ENCODE assay signal across 9 cellular contexts in genomic region chr20:63653974-63654680, GRCh38. TPM values are rescaled to one million over a fixed set of nuclear protein-coding genes. Genes with fewer than 3 reads are reported as not detected.
DNase-seq lines count a peak whose midpoint lies in the region; ATAC-seq, FAIRE-seq and TF ChIP-seq lines count a peak whose summit lies in the region.
"Had no signal": no experiment of that assay in that cellular context is flagged by ENCODE, and none has a peak within 500 bp of the region (broad histone marks: within the 10 kb centered on the region; RNA-seq: fewer than 3 reads in every experiment).

No MANE protein-coding gene starts in this region.

- H3K27ac ChIP-seq in HepG2 (ENCODE audit: extremely low read length, insufficient read depth, low read length) (no peak overlapping the region), right lobe of liver (no peak overlapping the region), caudate nucleus (ENCODE audit: low read depth, low read length) (peak overlapping the region; percentile 70)
- H3K27ac ChIP-seq in naive thymus-derived CD4-positive, alpha-beta T cell (ENCODE audit: low read depth, low read length), result peak overlapping the region; percentile 60

- H3K9ac ChIP-seq in HepG2 (ENCODE audit: insufficient read depth, low read depth, low read length), result no peak overlapping the region

- H3K4me1 Mint-ChIP-seq in naive thymus-derived CD4-positive, alpha-beta T cell, result peaks cover 22 to 51% (median 34%) of the 10 kb centered on the region in 7 donors

- H3K79me2 ChIP-seq in HepG2 (ENCODE audit: insufficient read depth, low read length), result peaks cover 13% of the 10 kb centered on the region

- H3K27ac Mint-ChIP-seq in naive thymus-derived CD4-positive, alpha-beta T cell, result peak overlapping the region; percentile 40 to 84 (median 78)

- no peak for TF ChIP-seq CTCF in HepG2 (CRISPR knock-in tag; IDR thresholded peaks at IDR 0.05)
- TF ChIP-seq CTCF in right lobe of liver (IDR thresholded peaks at IDR 0.05), result no peak

- 59% methylated on average over 12 of the region's 15 CpGs for WGBS in HepG2 (ENCODE audit: low lambda C conversion rate)
- WGBS in right lobe of liver (ENCODE audit: insufficient coverage, low coverage, low lambda C conversion rate, missing lambda C conversion rate), result 24% methylated on average over 3 of the region's 15 CpGs

- H3K4me3 Mint-ChIP-seq in naive thymus-derived CD4-positive, alpha-beta T cell, result peak overlapping the region; percentile 71 to 90 (median 82)

- POLR2A ChIA-PET in HepG2 (lab: Yijun Ruan, JAX), result interaction anchor here (1.2 to 4.3 kb wide), 4 partner anchors 12 to 87 kb away, joined by 5 to 58 read pairs (median 12); partner anchors contain the start of gene GMEB2
- POLR2A ChIA-PET in naive thymus-derived CD4-positive, alpha-beta T cell (lab: Charles Lee), result interaction anchor here (0.8 to 4.5 kb wide), 10 partner anchors 10 to 133 kb away, joined by 3 to 53 read pairs (median 4); partner anchors contain the start of genes ARFRP1, GMEB2 and ZGPAT

- no peak for TF ChIP-seq RAD21 in HepG2 (CRISPR knock-in tag; IDR thresholded peaks at IDR 0.05)

- peaks cover 0 to 2% (median 0%) of the 10 kb centered on the region in 5 donors for H3K36me3 Mint-ChIP-seq in naive thymus-derived CD4-positive, alpha-beta T cell

- H3K27me3 ChIP-seq in HepG2 (ENCODE audit: control insufficient read depth in 1 of 2, insufficient read depth in 2 of 2, low read length in 2 of 2) (no peaks in the 10 kb centered on the region; a peak in 1 of 5 replicates), right lobe of liver (peaks cover 0 to 14% of the 10 kb centered on the region in 2 donors)
- H3K27me3 ChIP-seq in naive thymus-derived CD4-positive, alpha-beta T cell (ENCODE audit: control insufficient read depth in 2 of 2, insufficient read depth in 2 of 2, low read length in 2 of 2), result no peaks in the 10 kb centered on the region

- TF ChIP-seq POLR2A in HepG2 (IDR thresholded peaks at IDR 0.05; ENCODE audit: insufficient read depth in 1 of 2, low read depth in 2 of 2, low read length in 2 of 2) (no peak), right lobe of liver (IDR thresholded peaks at IDR 0.05) (no peak)

- no peak for ATAC-seq in HepG2
- no peak for ATAC-seq in right lobe of liver
- ATAC-seq in naive thymus-derived CD4-positive, alpha-beta T cell, result no peak
- ATAC-seq in GM19455 (IDR thresholded peaks at IDR 0.05; ENCODE audit: unreplicated experiment), result no peak
- no peak for ATAC-seq in GM18907 (IDR thresholded peaks at IDR 0.05; ENCODE audit: unreplicated experiment)

- H3K9me3 ChIP-seq in HepG2 (ENCODE audit: low read length) (no peaks in the 10 kb centered on the region), right lobe of liver (no peaks in the 10 kb centered on the region)
- no peaks in the 10 kb centered on the region for H3K9me3 ChIP-seq in naive thymus-derived CD4-positive, alpha-beta T cell (ENCODE audit: control insufficient read depth in 2 of 3, low read length in 3 of 3)

- peaks cover 0 to 13% (median 0%) of the 10 kb centered on the region in 5 donors for H3K27me3 Mint-ChIP-seq in naive thymus-derived CD4-positive, alpha-beta T cell

- peaks cover 3% of the 10 kb centered on the region; the same call in 1 of the 2 replicates for H4K20me1 ChIP-seq in HepG2 (ENCODE audit: insufficient read depth, low read length)

- no peak for FAIRE-seq in HepG2 (lab: Jason Lieb, UNC)

- H3K36me3 ChIP-seq in HepG2 (replicated peaks in 1 of 2; ENCODE audit: control insufficient read depth in 1 of 2, insufficient read depth in 2 of 2, low read length in 2 of 2) (no peaks in the 10 kb centered on the region), right lobe of liver (no peaks in the 10 kb centered on the region)
- peaks cover 0 to 10% (median 0%) of the 10 kb centered on the region in 3 experiments for H3K36me3 ChIP-seq in naive thymus-derived CD4-positive, alpha-beta T cell (ENCODE audit: control insufficient read depth in 2 of 3, insufficient read depth in 3 of 3, low read length in 3 of 3)

- no peak overlapping the region for H2AFZ ChIP-seq in HepG2 (ENCODE audit: low read length)

- in situ Hi-C loops in HepG2 (cut with HindIII; ENCODE audit: extremely low pct_ligation_motif_present, low pct_unique_long_range_greater_than_20kb), result no loop called here

- H3K4me2 ChIP-seq in HepG2 (ENCODE audit: low read depth, low read length), result peak overlapping the region; percentile 72

- H3K9me3 Mint-ChIP-seq in naive thymus-derived CD4-positive, alpha-beta T cell, result peaks cover 0 to 4% (median 0%) of the 10 kb centered on the region in 11 donors

- CTCF ChIA-PET in HepG2 (lab: Yijun Ruan, JAX; ENCODE audit: low intra/inter-chr PET ratio, low total read pairs), result no interaction called here
- CTCF ChIA-PET in naive thymus-derived CD4-positive, alpha-beta T cell (lab: Charles Lee), result no interaction called here

- H3K4me3 ChIP-seq in HepG2 (replicated peaks in 1 of 3; ENCODE audit: insufficient read depth in 1 of 3, low read depth in 2 of 3, low read length in 3 of 3), result peak overlapping the region in 1 of 3 experiments; percentile 73; a peak in 2 of 6 replicates
- no peak overlapping the region for H3K4me3 ChIP-seq in right lobe of liver
- peak overlapping the region; percentile 70 for H3K4me3 ChIP-seq in naive thymus-derived CD4-positive, alpha-beta T cell (ENCODE audit: low read length)

- BruUV-seq in HepG2 (replicated peaks; lab: Mats Ljungman, UMichigan), result no TSS peak

- DNase-seq in HepG2 (ENCODE audit: low spot score) (no peak), right lobe of liver (no peak), caudate nucleus (lab: John Stamatoyannopoulos, UW) (no peak), DMS153 treated with DMSO at 0.1 percent for 48 hours (lab: John Stamatoyannopoulos, UW; ENCODE audit: unreplicated experiment) (no peak), germinal center (ENCODE audit: low spot score) (no peak)
- no peak for DNase-seq in naive thymus-derived CD4-positive, alpha-beta T cell
- DNase-seq: foreskin melanocyte had no signal

- no peak for TF ChIP-seq EP300 in HepG2 (IDR thresholded peaks at IDR 0.05; ENCODE audit: low read depth in 2 of 2, low read length in 2 of 2)
- TF ChIP-seq EP300 in HepG2 (CRISPR knock-in tag; IDR thresholded peaks at IDR 0.05; ENCODE audit: borderline replicate concordance), result no peak

- intact Hi-C loops in HepG2 (cut with micrococcal nuclease; ENCODE audit: unreplicated experiment), result loop anchor here (10.0 kb wide), 1 partner anchor 119 kb away; the partner anchor contains the start of gene PTK6
- intact Hi-C loops in right lobe of liver (cut with DNase I), result no loop called here
- intact Hi-C loops in naive thymus-derived CD4-positive, alpha-beta T cell (cut with micrococcal nuclease), result loop anchor here in 1 of 2 donors (1.0 to 10.0 kb wide), 6 partner anchors 12 to 1269 kb away; partner anchors contain the start of genes GMEB2 and RPS21

- H3K4me1 ChIP-seq in HepG2 (ENCODE audit: insufficient read depth, low read length) (peaks cover 38% of the 10 kb centered on the region), right lobe of liver (peaks cover 0 to 18% (median 9%) of the 10 kb centered on the region in 4 donors)
- peaks cover 18 to 24% of the 10 kb centered on the region in 2 donors for H3K4me1 ChIP-seq in naive thymus-derived CD4-positive, alpha-beta T cell (ENCODE audit: control insufficient read depth in 2 of 2, insufficient read depth in 2 of 2, low read length in 2 of 2)

RNA-seq across cellular contexts. Expression of gene STMN3, which starts 0.9 kb away (rescaled TPM):
- total RNA-seq in HepG2 (2016; rRNA removed; fragmentation: Illumina TruSeq; extraction: Trizol) (28.1 and 48.3 TPM in 2 replicates), right lobe of liver (1 to 10 TPM in 1 of 6 experiments, under 1 TPM in 5; 0.43 to 1.6 (median 0.77) TPM)
- 9.7 and 10.6 TPM in 2 replicates for total RNA-seq in HepG2 (2016; cell fraction: cytosol; rRNA removed; fragmentation: Illumina TruSeq; extraction: Trizol; ENCODE audit: low read depth)
- total RNA-seq in HepG2 (2016; cell fraction: insoluble cytoplasmic fraction; rRNA removed; fragmentation: Illumina TruSeq; extraction: Trizol), result 26.7 and 50.6 TPM in 2 replicates
- 20.0 and 20.9 TPM in 2 replicates for total RNA-seq in HepG2 (2016; cell fraction: membrane; rRNA removed; fragmentation: Illumina TruSeq; extraction: Trizol)
- total RNA-seq in HepG2 (2016; cell fraction: nucleus; rRNA removed; fragmentation: Illumina TruSeq; extraction: Trizol), result 36.8 and 43.1 TPM in 2 replicates
- 21.0 and 28.5 TPM in 2 replicates for polyA plus RNA-seq in HepG2 (2011; rRNA removed)
- 22.7 and 33.5 TPM in 2 replicates for polyA plus RNA-seq in HepG2 (2011; cell fraction: cytosol; rRNA removed)
- 98.2 and 123 TPM in 2 replicates for polyA plus RNA-seq in HepG2 (2011; cell fraction: nucleus; rRNA removed)
- 13.1 and 18.3 TPM in 2 replicates for polyA plus RNA-seq in HepG2 (2012)
- polyA plus RNA-seq in HepG2 (2016; cell fraction: cytosol; fragmentation: Illumina TruSeq; extraction: Trizol; ENCODE audit: low read depth), result 10.7 and 12.2 TPM in 2 replicates
- polyA plus RNA-seq in HepG2 (2016; cell fraction: insoluble cytoplasmic fraction; fragmentation: Illumina TruSeq; extraction: Trizol; ENCODE audit: low read depth), result 28.3 and 29.5 TPM in 2 replicates
- 16.2 and 16.7 TPM in 2 replicates for polyA plus RNA-seq in HepG2 (2016; cell fraction: membrane; fragmentation: Illumina TruSeq; extraction: Trizol; ENCODE audit: low read depth)
- polyA plus RNA-seq in HepG2 (2016; cell fraction: nucleus; fragmentation: Illumina TruSeq; extraction: Trizol; ENCODE audit: insufficient read depth, low read depth), result 84.0 and 90.0 TPM in 2 replicates
- polyA minus RNA-seq in HepG2 (2011; rRNA and poly(A)+ RNA removed; ENCODE audit: low replicate concordance), result 1.7 and 23.2 TPM in 2 replicates
- 8.5 and 11.0 TPM in 2 replicates for polyA minus RNA-seq in HepG2 (2011; cell fraction: cytosol; rRNA and poly(A)+ RNA removed)
- 3.3 and 5.6 TPM in 2 replicates for polyA minus RNA-seq in HepG2 (2011; cell fraction: nucleus; rRNA and poly(A)+ RNA removed)
- total RNA-seq in naive thymus-derived CD4-positive, alpha-beta T cell, result 100 to 1,000 TPM in 2 of 5 experiments, 10 to 100 TPM in 3; 34.2 to 122 (median 70.3) TPM
- 10 to 100 TPM; 33.5 to 37.0 TPM for polyA plus RNA-seq in naive thymus-derived CD4-positive, alpha-beta T cell

RNA-seq across cellular contexts. Expression of gene RTEL1, which starts 4.0 kb away (rescaled TPM):
- total RNA-seq in HepG2 (2016; rRNA removed; fragmentation: Illumina TruSeq; extraction: Trizol), result 10.9 and 21.8 TPM in 2 replicates
- 1.6 and 2.4 TPM in 2 replicates for total RNA-seq in HepG2 (2016; cell fraction: cytosol; rRNA removed; fragmentation: Illumina TruSeq; extraction: Trizol; ENCODE audit: low read depth)
- total RNA-seq in HepG2 (2016; cell fraction: insoluble cytoplasmic fraction; rRNA removed; fragmentation: Illumina TruSeq; extraction: Trizol), result 8.3 and 23.6 TPM in 2 replicates
- 4.7 and 6.3 TPM in 2 replicates for total RNA-seq in HepG2 (2016; cell fraction: membrane; rRNA removed; fragmentation: Illumina TruSeq; extraction: Trizol)
- 34.3 and 37.2 TPM in 2 replicates for total RNA-seq in HepG2 (2016; cell fraction: nucleus; rRNA removed; fragmentation: Illumina TruSeq; extraction: Trizol)
- 29.5 and 36.4 TPM in 2 replicates for polyA plus RNA-seq in HepG2 (2011; rRNA removed)
- polyA plus RNA-seq in HepG2 (2011; cell fraction: cytosol; rRNA removed), result 3.8 and 9.1 TPM in 2 replicates
- 268 and 385 TPM in 2 replicates for polyA plus RNA-seq in HepG2 (2011; cell fraction: nucleus; rRNA removed)
- polyA plus RNA-seq in HepG2 (2012), result 16.7 and 17.6 TPM in 2 replicates
- polyA plus RNA-seq in HepG2 (2016; cell fraction: cytosol; fragmentation: Illumina TruSeq; extraction: Trizol; ENCODE audit: low read depth), result 1.9 TPM in 2 replicates
- polyA plus RNA-seq in HepG2 (2016; cell fraction: insoluble cytoplasmic fraction; fragmentation: Illumina TruSeq; extraction: Trizol; ENCODE audit: low read depth), result 8.6 and 15.7 TPM in 2 replicates
- polyA plus RNA-seq in HepG2 (2016; cell fraction: membrane; fragmentation: Illumina TruSeq; extraction: Trizol; ENCODE audit: low read depth), result 4.9 and 5.5 TPM in 2 replicates
- polyA plus RNA-seq in HepG2 (2016; cell fraction: nucleus; fragmentation: Illumina TruSeq; extraction: Trizol; ENCODE audit: insufficient read depth, low read depth), result 117 and 129 TPM in 2 replicates
- polyA minus RNA-seq in HepG2 (2011; rRNA and poly(A)+ RNA removed; ENCODE audit: low replicate concordance), result 47.6 and 86.8 TPM in 2 replicates
- polyA minus RNA-seq in HepG2 (2011; cell fraction: cytosol; rRNA and poly(A)+ RNA removed), result 5.5 and 5.7 TPM in 2 replicates
- polyA minus RNA-seq in HepG2 (2011; cell fraction: nucleus; rRNA and poly(A)+ RNA removed), result 78.0 and 85.2 TPM in 2 replicates
- 10 to 100 TPM in 5 of 6 experiments, 1 to 10 TPM in 1; 9.6 to 16.3 (median 12.4) TPM for total RNA-seq in right lobe of liver
- total RNA-seq in naive thymus-derived CD4-positive, alpha-beta T cell, result 10 to 100 TPM; 28.4 to 47.2 (median 32.4) TPM
- polyA plus RNA-seq in naive thymus-derived CD4-positive, alpha-beta T cell, result 1 to 10 TPM; 1.9 to 8.6 TPM

RNA-seq across cellular contexts. Expression of gene GMEB2, which starts 27.2 kb away (rescaled TPM):
- total RNA-seq in HepG2 (2016; rRNA removed; fragmentation: Illumina TruSeq; extraction: Trizol) (11.6 and 12.4 TPM in 2 replicates), right lobe of liver (1 to 10 TPM; 3.2 to 7.0 (median 5.1) TPM)
- 2.2 and 2.3 TPM in 2 replicates for total RNA-seq in HepG2 (2016; cell fraction: cytosol; rRNA removed; fragmentation: Illumina TruSeq; extraction: Trizol; ENCODE audit: low read depth)
- total RNA-seq in HepG2 (2016; cell fraction: insoluble cytoplasmic fraction; rRNA removed; fragmentation: Illumina TruSeq; extraction: Trizol), result 9.6 and 12.4 TPM in 2 replicates
- 6.9 and 7.8 TPM in 2 replicates for total RNA-seq in HepG2 (2016; cell fraction: membrane; rRNA removed; fragmentation: Illumina TruSeq; extraction: Trizol)
- 7.8 and 10.3 TPM in 2 replicates for total RNA-seq in HepG2 (2016; cell fraction: nucleus; rRNA removed; fragmentation: Illumina TruSeq; extraction: Trizol)
- 10.6 and 11.5 TPM in 2 replicates for polyA plus RNA-seq in HepG2 (2011; rRNA removed)
- polyA plus RNA-seq in HepG2 (2011; cell fraction: cytosol; rRNA removed), result 8.5 and 9.9 TPM in 2 replicates
- 20.2 and 24.4 TPM in 2 replicates for polyA plus RNA-seq in HepG2 (2011; cell fraction: nucleus; rRNA removed)
- polyA plus RNA-seq in HepG2 (2012), result 6.9 and 8.7 TPM in 2 replicates
- 1.5 TPM in 2 replicates for polyA plus RNA-seq in HepG2 (2016; cell fraction: cytosol; fragmentation: Illumina TruSeq; extraction: Trizol; ENCODE audit: low read depth)
- polyA plus RNA-seq in HepG2 (2016; cell fraction: insoluble cytoplasmic fraction; fragmentation: Illumina TruSeq; extraction: Trizol; ENCODE audit: low read depth), result 9.6 and 12.8 TPM in 2 replicates
- polyA plus RNA-seq in HepG2 (2016; cell fraction: membrane; fragmentation: Illumina TruSeq; extraction: Trizol; ENCODE audit: low read depth), result 3.9 and 4.4 TPM in 2 replicates
- 17.0 TPM in 2 replicates for polyA plus RNA-seq in HepG2 (2016; cell fraction: nucleus; fragmentation: Illumina TruSeq; extraction: Trizol; ENCODE audit: insufficient read depth, low read depth)
- polyA minus RNA-seq in HepG2 (2011; rRNA and poly(A)+ RNA removed; ENCODE audit: low replicate concordance), result 9.4 and 15.1 TPM in 2 replicates
- 6.5 and 6.7 TPM in 2 replicates for polyA minus RNA-seq in HepG2 (2011; cell fraction: cytosol; rRNA and poly(A)+ RNA removed)
- polyA minus RNA-seq in HepG2 (2011; cell fraction: nucleus; rRNA and poly(A)+ RNA removed), result 5.6 and 6.2 TPM in 2 replicates
- 10 to 100 TPM; 17.4 to 30.2 (median 24.6) TPM for total RNA-seq in naive thymus-derived CD4-positive, alpha-beta T cell
- 10 to 100 TPM; 11.0 to 21.9 TPM for polyA plus RNA-seq in naive thymus-derived CD4-positive, alpha-beta T cell

RNA-seq across cellular contexts. Expression of gene TNFRSF6B, which starts 42.3 kb away (rescaled TPM):
- total RNA-seq in HepG2 (2016; rRNA removed; fragmentation: Illumina TruSeq; extraction: Trizol) (not detected in 2 replicates), right lobe of liver (1 to 10 TPM in 1 of 6 experiments, under 1 TPM in 2, not detected in 3; 0.56 to 1.0 (median 0.62) TPM)
- total RNA-seq in HepG2 (2016; cell fraction: cytosol; rRNA removed; fragmentation: Illumina TruSeq; extraction: Trizol; ENCODE audit: low read depth), result not detected in 2 replicates
- not detected in 2 replicates for total RNA-seq in HepG2 (2016; cell fraction: insoluble cytoplasmic fraction; rRNA removed; fragmentation: Illumina TruSeq; extraction: Trizol)
- total RNA-seq in HepG2 (2016; cell fraction: membrane; rRNA removed; fragmentation: Illumina TruSeq; extraction: Trizol), result not detected in 2 replicates
- total RNA-seq in HepG2 (2016; cell fraction: nucleus; rRNA removed; fragmentation: Illumina TruSeq; extraction: Trizol), result not detected in 2 replicates
- polyA plus RNA-seq in HepG2 (2011; rRNA removed), result 0.24 and 0.86 TPM in 2 replicates
- 0.45 and 1.3 TPM in 2 replicates for polyA plus RNA-seq in HepG2 (2011; cell fraction: cytosol; rRNA removed)
- 22.5 and 36.0 TPM in 2 replicates for polyA plus RNA-seq in HepG2 (2011; cell fraction: nucleus; rRNA removed)
- polyA plus RNA-seq in HepG2 (2012), result 0.55 TPM in 1 of 2 replicates, not detected in the other
- 0.45 and 0.48 TPM in 2 replicates for polyA plus RNA-seq in HepG2 (2016; cell fraction: cytosol; fragmentation: Illumina TruSeq; extraction: Trizol; ENCODE audit: low read depth)
- polyA plus RNA-seq in HepG2 (2016; cell fraction: insoluble cytoplasmic fraction; fragmentation: Illumina TruSeq; extraction: Trizol; ENCODE audit: low read depth), result 0.32 TPM in 1 of 2 replicates, not detected in the other
- polyA plus RNA-seq in HepG2 (2016; cell fraction: membrane; fragmentation: Illumina TruSeq; extraction: Trizol; ENCODE audit: low read depth), result 0.37 and 0.71 TPM in 2 replicates
- polyA plus RNA-seq in HepG2 (2016; cell fraction: nucleus; fragmentation: Illumina TruSeq; extraction: Trizol; ENCODE audit: insufficient read depth, low read depth), result not detected in 2 replicates
- not detected in 2 replicates for polyA minus RNA-seq in HepG2 (2011; rRNA and poly(A)+ RNA removed; ENCODE audit: low replicate concordance)
- not detected in 2 replicates for polyA minus RNA-seq in HepG2 (2011; cell fraction: cytosol; rRNA and poly(A)+ RNA removed)
- polyA minus RNA-seq in HepG2 (2011; cell fraction: nucleus; rRNA and poly(A)+ RNA removed), result not detected in 2 replicates
- under 1 TPM in 1 of 5 experiments, not detected in 4; 0.74 TPM for total RNA-seq in naive thymus-derived CD4-positive, alpha-beta T cell
- polyA plus RNA-seq in naive thymus-derived CD4-positive, alpha-beta T cell, result under 1 TPM in 1 of 2 donors, not detected in 1; 0.22 TPM

RNA-seq across cellular contexts. Expression of gene ARFRP1, which starts 53.6 kb away (rescaled TPM):
- total RNA-seq in HepG2 (2016; rRNA removed; fragmentation: Illumina TruSeq; extraction: Trizol) (33.7 and 51.1 TPM in 2 replicates), right lobe of liver (10 to 100 TPM; 16.0 to 22.2 (median 20.2) TPM)
- 9.6 and 11.5 TPM in 2 replicates for total RNA-seq in HepG2 (2016; cell fraction: cytosol; rRNA removed; fragmentation: Illumina TruSeq; extraction: Trizol; ENCODE audit: low read depth)
- 31.8 and 53.2 TPM in 2 replicates for total RNA-seq in HepG2 (2016; cell fraction: insoluble cytoplasmic fraction; rRNA removed; fragmentation: Illumina TruSeq; extraction: Trizol)
- total RNA-seq in HepG2 (2016; cell fraction: membrane; rRNA removed; fragmentation: Illumina TruSeq; extraction: Trizol), result 22.2 and 23.1 TPM in 2 replicates
- total RNA-seq in HepG2 (2016; cell fraction: nucleus; rRNA removed; fragmentation: Illumina TruSeq; extraction: Trizol), result 37.5 and 46.0 TPM in 2 replicates
- 32.0 and 42.8 TPM in 2 replicates for polyA plus RNA-seq in HepG2 (2011; rRNA removed)
- polyA plus RNA-seq in HepG2 (2011; cell fraction: cytosol; rRNA removed), result 48.5 and 49.6 TPM in 2 replicates
- polyA plus RNA-seq in HepG2 (2011; cell fraction: nucleus; rRNA removed), result 123 and 125 TPM in 2 replicates
- polyA plus RNA-seq in HepG2 (2012), result 26.6 and 30.7 TPM in 2 replicates
- 8.8 and 9.1 TPM in 2 replicates for polyA plus RNA-seq in HepG2 (2016; cell fraction: cytosol; fragmentation: Illumina TruSeq; extraction: Trizol; ENCODE audit: low read depth)
- polyA plus RNA-seq in HepG2 (2016; cell fraction: insoluble cytoplasmic fraction; fragmentation: Illumina TruSeq; extraction: Trizol; ENCODE audit: low read depth), result 30.0 and 34.6 TPM in 2 replicates
- 12.6 and 13.5 TPM in 2 replicates for polyA plus RNA-seq in HepG2 (2016; cell fraction: membrane; fragmentation: Illumina TruSeq; extraction: Trizol; ENCODE audit: low read depth)
- polyA plus RNA-seq in HepG2 (2016; cell fraction: nucleus; fragmentation: Illumina TruSeq; extraction: Trizol; ENCODE audit: insufficient read depth, low read depth), result 86.0 and 91.0 TPM in 2 replicates
- polyA minus RNA-seq in HepG2 (2011; rRNA and poly(A)+ RNA removed; ENCODE audit: low replicate concordance), result 28.5 and 35.1 TPM in 2 replicates
- 10.4 and 12.4 TPM in 2 replicates for polyA minus RNA-seq in HepG2 (2011; cell fraction: cytosol; rRNA and poly(A)+ RNA removed)
- 55.9 and 67.1 TPM in 2 replicates for polyA minus RNA-seq in HepG2 (2011; cell fraction: nucleus; rRNA and poly(A)+ RNA removed)
- 10 to 100 TPM; 55.4 to 92.1 (median 66.2) TPM for total RNA-seq in naive thymus-derived CD4-positive, alpha-beta T cell
- 100 to 1,000 TPM in 1 of 2 donors, 10 to 100 TPM in 1; 89.1 to 108 TPM for polyA plus RNA-seq in naive thymus-derived CD4-positive, alpha-beta T cell

Comparison
In these comparisons a context has a peak if more than half of its experiments do, and no peak if none do; other contexts are left out.
1. RNA of gene STMN3, which starts 0.9 kb away (total RNA-seq): 34.2 to 122 TPM in naive thymus-derived CD4-positive, alpha-beta T cell and 9.7 to 50.6 TPM in HepG2; 0.43 to 1.6 TPM in right lobe of liver; every median in the first group is over 4 times any median in the second.
2. H3K27ac ChIP-seq: peak in caudate nucleus (single experiment) and naive thymus-derived CD4-positive, alpha-beta T cell (single experiment); none in HepG2 (single experiment) and right lobe of liver (0 of 3).